Comparison of ENCODE assay signal across 1 cellular context in the genomic region with DNA sequence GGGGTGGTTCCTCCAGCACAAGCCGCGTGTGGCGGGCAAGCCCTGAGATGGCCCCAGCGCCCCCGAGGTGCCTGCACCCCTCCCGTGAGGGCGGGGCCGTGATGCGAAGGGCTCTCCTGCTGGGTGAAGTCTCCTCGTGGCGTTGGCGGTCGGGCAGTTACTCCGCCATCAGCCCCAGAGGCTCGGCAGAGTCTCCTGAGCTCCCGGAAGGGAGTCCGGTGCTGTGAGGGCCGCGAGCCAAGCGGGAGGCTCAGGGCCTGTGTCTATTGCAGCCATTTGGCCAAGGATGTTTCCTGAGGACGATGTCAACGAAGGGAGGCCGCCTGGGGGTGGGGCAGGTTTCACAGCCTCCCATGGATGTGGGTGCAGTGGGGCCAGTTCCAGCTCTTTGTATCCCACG.
TF ChIP-seq lines count a peak whose summit lies in the region.

No MANE protein-coding gene starts in this region.

TF ChIP-seq in K562, 482 proteins besides CTCF, POLR2A, EP300 and RAD21 (continued from another document):
- TF ChIP-seq KAT8 (IDR thresholded peaks at IDR 0.05; ENCODE audit: low read depth) = no peak
- no peak for TF ChIP-seq CUX1 (CRISPR knock-in tag; IDR thresholded peaks at IDR 0.05)
- no peak for TF ChIP-seq ZNF830 (CRISPR knock-in tag; IDR thresholded peaks at IDR 0.05)
- TF ChIP-seq TFE3 (CRISPR knock-in tag; IDR thresholded peaks at IDR 0.05) = no peak
- TF ChIP-seq ZNF134 (CRISPR knock-in tag; conservative IDR thresholded peaks at IDR 0.05) = no peak
- no peak for TF ChIP-seq SNIP1 (IDR thresholded peaks at IDR 0.05; ENCODE audit: low read depth)
- TF ChIP-seq ZBTB12 (CRISPR knock-in tag; IDR thresholded peaks at IDR 0.05) = no peak
- no peak for TF ChIP-seq ELF2 (CRISPR knock-in tag; IDR thresholded peaks at IDR 0.05)
- no peak for TF ChIP-seq ZFP30 (CRISPR knock-in tag; IDR thresholded peaks at IDR 0.05; ENCODE audit: borderline replicate concordance)
- TF ChIP-seq, protein P1, sequence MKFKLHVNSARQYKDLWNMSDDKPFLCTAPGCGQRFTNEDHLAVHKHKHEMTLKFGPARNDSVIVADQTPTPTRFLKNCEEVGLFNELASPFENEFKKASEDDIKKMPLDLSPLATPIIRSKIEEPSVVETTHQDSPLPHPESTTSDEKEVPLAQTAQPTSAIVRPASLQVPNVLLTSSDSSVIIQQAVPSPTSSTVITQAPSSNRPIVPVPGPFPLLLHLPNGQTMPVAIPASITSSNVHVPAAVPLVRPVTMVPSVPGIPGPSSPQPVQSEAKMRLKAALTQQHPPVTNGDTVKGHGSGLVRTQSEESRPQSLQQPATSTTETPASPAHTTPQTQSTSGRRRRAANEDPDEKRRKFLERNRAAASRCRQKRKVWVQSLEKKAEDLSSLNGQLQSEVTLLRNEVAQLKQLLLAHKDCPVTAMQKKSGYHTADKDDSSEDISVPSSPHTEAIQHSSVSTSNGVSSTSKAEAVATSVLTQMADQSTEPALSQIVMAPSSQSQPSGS (CRISPR knock-in tag; IDR thresholded peaks at IDR 0.05) = no peak
- no peak for TF ChIP-seq TAF7 (tag; IDR thresholded peaks at IDR 0.05)
- TF ChIP-seq MIER1 (IDR thresholded peaks at IDR 0.05; ENCODE audit: low read depth) = no peak
- no peak for TF ChIP-seq L3MBTL2 (IDR thresholded peaks at IDR 0.05)
- no peak for TF ChIP-seq FOXP1 (CRISPR knock-in tag; IDR thresholded peaks at IDR 0.05)
- TF ChIP-seq, protein P2, sequence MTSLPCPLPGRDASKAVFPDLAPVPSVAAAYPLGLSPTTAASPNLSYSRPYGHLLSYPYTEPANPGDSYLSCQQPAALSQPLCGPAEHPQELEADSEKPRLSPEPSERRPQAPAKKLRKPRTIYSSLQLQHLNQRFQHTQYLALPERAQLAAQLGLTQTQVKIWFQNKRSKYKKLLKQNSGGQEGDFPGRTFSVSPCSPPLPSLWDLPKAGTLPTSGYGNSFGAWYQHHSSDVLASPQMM (CRISPR knock-in tag; IDR thresholded peaks at IDR 0.05) = no peak
- TF ChIP-seq SRF (CRISPR knock-in tag; IDR thresholded peaks at IDR 0.05) = no peak
- no peak for TF ChIP-seq POLR2AphosphoS2 (IDR thresholded peaks at IDR 0.05; ENCODE audit: low read length)
